ENCODE assay signal across 21 cellular contexts in the genomic region with DNA sequence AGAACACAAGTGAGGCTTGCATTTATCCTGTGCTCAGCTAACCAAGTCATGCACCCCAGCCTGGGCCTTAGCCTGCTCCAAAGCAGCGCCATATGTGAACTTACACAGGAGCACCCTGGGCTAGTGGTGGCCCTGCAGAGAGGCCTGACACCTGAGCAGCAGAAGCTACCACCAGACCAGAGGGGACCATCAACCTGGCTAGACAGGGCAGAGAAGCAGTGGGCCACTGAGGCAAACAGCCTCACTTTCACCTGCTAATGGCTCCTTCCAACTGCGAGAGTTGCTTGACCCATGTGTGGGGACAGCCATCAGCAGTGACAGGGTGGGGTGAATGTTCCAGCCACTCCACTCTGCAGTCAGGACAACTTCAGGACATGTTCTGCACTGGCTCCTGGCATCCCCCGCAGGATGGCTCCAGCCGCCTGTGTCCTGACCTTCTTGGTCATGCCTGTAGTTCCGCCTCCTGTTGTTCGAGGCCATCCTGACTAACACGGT. TPM values are rescaled to one million over a fixed set of nuclear protein-coding genes. Genes with fewer than 3 reads are reported as not detected.
A peak's percentile ranks its signal among the peaks of the same experiment; 100 is the strongest.
DNase-seq lines count a peak whose midpoint lies in the region; ATAC-seq, FAIRE-seq and TF ChIP-seq lines count a peak whose summit lies in the region.
"Had no signal": no experiment of that assay in that cellular context is flagged by ENCODE, and none has a peak within 500 bp of the region (broad histone marks: within the 10 kb centered on the region; RNA-seq: fewer than 3 reads in every experiment).

No MANE protein-coding gene starts in this region.

- intact Hi-C loops in K562 (cut with micrococcal nuclease) (loop anchor here (10.0 kb wide), 1 partner anchor 315 kb away; no protein-coding TSS in a partner anchor), spleen (cut with DNase I; ENCODE audit: low total_unique reads) (loop anchor here (5.0 kb wide), 1 partner anchor 62 kb away; a partner anchor contains a TSS), aorta (cut with DNase I) (loop anchor here (5.0 kb wide), 1 partner anchor 62 kb away; a partner anchor contains a TSS)

- H3K27ac Mint-ChIP-seq in activated T-cell treated with anti-CD3 and anti-CD28 coated beads, Interleukin-2, amount 50 U/mL, for 24 hours: peak overlapping the region; percentile 33
- no peak overlapping the region for H3K27ac Mint-ChIP-seq in neural crest cell (ENCODE audit: unreplicated experiment)
- H3K27ac Mint-ChIP-seq: CD14-positive monocyte, GM23338 had no signal

- in situ Hi-C loops in K562 (cut with MboI): no loop called here

- H3K4me3 ChIP-seq in K562: no peak overlapping the region
- H3K4me3 ChIP-seq in spleen: no peak overlapping the region
- no peak overlapping the region for H3K4me3 ChIP-seq in aorta (ENCODE audit: low read length in 2 of 2)
- H3K4me3 ChIP-seq: GM23338 had no signal

- peaks cover 22% of the 10 kb centered on the region for H3K79me2 ChIP-seq in K562 (ENCODE audit: control insufficient read depth, insufficient read depth, low read length)

- H3K27me3 Mint-ChIP-seq in activated T-cell treated with anti-CD3 and anti-CD28 coated beads, Interleukin-2, amount 50 U/mL, for 24 hours: no peaks in the 10 kb centered on the region
- no peaks in the 10 kb centered on the region for H3K27me3 Mint-ChIP-seq in activated T-cell treated with anti-CD3 and anti-CD28 coated beads, Interleukin-2, amount 50 U/mL, for 4 hours (ENCODE audit: low read depth)
- no peaks in the 10 kb centered on the region for H3K27me3 Mint-ChIP-seq in neural crest cell (ENCODE audit: low read depth)

- H3K27ac ChIP-seq in K562 (ENCODE audit: extremely low read depth, low read depth, low read length) (no peak overlapping the region), spleen (peak overlapping the region in 2 of 8 donors; percentile 16 to 21), aorta (ENCODE audit: low read depth in 1 of 2, low read length in 2 of 2) (no peak overlapping the region)
- H3K27ac ChIP-seq: 22Rv1, HL-60 had no signal

- ATAC-seq in activated T-cell treated with anti-CD3 and anti-CD28 coated beads, Interleukin-2, amount 50 U/mL, for 4 hours: no peak
- no peak for ATAC-seq in K562
- ATAC-seq in HG02623 (IDR thresholded peaks at IDR 0.05; ENCODE audit: unreplicated experiment): no peak
- ATAC-seq in aorta (ENCODE audit: low FRiP score): no peak
- ATAC-seq in HG03571 (IDR thresholded peaks at IDR 0.05; ENCODE audit: unreplicated experiment): no peak
- ATAC-seq: CD8-positive, alpha-beta T cell; GM23338 had no signal

- no peak for TF ChIP-seq CTCF in K562 (IDR thresholded peaks at IDR 0.05 in 2 of 3, conservative IDR thresholded peaks at IDR 0.05 in 1 of 3; ENCODE audit: insufficient read depth in 2 of 3, low read depth in 1 of 3, low read length in 3 of 3)
- TF ChIP-seq CTCF in neural crest cell (conservative IDR thresholded peaks at IDR 0.05): no peak
- no peak for TF ChIP-seq CTCF in spleen (IDR thresholded peaks at IDR 0.05 in 8 of 11, conservative IDR thresholded peaks at IDR 0.05 in 3 of 11)

- CTCF ChIA-PET in K562 (lab: Yijun Ruan, JAX; ENCODE audit: low intra/inter-chr PET ratio): no interaction called here

- H3K27me3 ChIP-seq in K562 (ENCODE audit: control insufficient read depth in 2 of 2, insufficient read depth in 2 of 2, low read length in 2 of 2) (no peaks in the 10 kb centered on the region), spleen (replicated peaks in 1 of 7) (no peaks in the 10 kb centered on the region), aorta (ENCODE audit: control insufficient read depth in 1 of 2, insufficient read depth in 2 of 2, low read length in 1 of 2) (no peaks in the 10 kb centered on the region)

- H3K9me3 Mint-ChIP-seq in activated T-cell treated with anti-CD3 and anti-CD28 coated beads, Interleukin-2, amount 50 U/mL, for 24 hours: no peaks in the 10 kb centered on the region
- H3K9me3 Mint-ChIP-seq in activated T-cell treated with anti-CD3 and anti-CD28 coated beads, Interleukin-2, amount 50 U/mL, for 4 hours: no peaks in the 10 kb centered on the region
- no peaks in the 10 kb centered on the region for H3K9me3 Mint-ChIP-seq in neural crest cell
- H3K9me3 Mint-ChIP-seq: CD14-positive monocyte; CD8-positive, alpha-beta T cell had no signal

- peaks cover 27% of the 10 kb centered on the region for H3K36me3 ChIP-seq in K562 (ENCODE audit: control insufficient read depth, insufficient read depth, low read length)
- no peaks in the 10 kb centered on the region for H3K36me3 ChIP-seq in spleen
- H3K36me3 ChIP-seq in aorta (ENCODE audit: control insufficient read depth in 1 of 2, insufficient read depth in 2 of 2, low read length in 1 of 2): no peaks in the 10 kb centered on the region

- no peak for TF ChIP-seq EP300 in K562 (IDR thresholded peaks at IDR 0.05; ENCODE audit: low read length)

- no TSS peak for BruUV-seq in K562 (replicated peaks; lab: Mats Ljungman, UMichigan)

- no peak for DNase-seq in activated T-cell treated with anti-CD3 and anti-CD28 coated beads, Interleukin-2, amount 50 U/mL, for 24 hours
- DNase-seq in activated T-cell treated with anti-CD3 and anti-CD28 coated beads, Interleukin-2, amount 50 U/mL, for 4 hours: no peak
- DNase-seq in K562 (ENCODE audit: extremely low read depth in 1 of 4, low spot score in 3 of 4): no peak
- no peak for DNase-seq in neural crest cell (ENCODE audit: low read depth, low spot score)
- DNase-seq in spleen: peak; percentile 73
- no peak for DNase-seq in aorta
- DNase-seq: CD8-positive, alpha-beta T cell; COR-L47; DMS153; DMS79 treated with DMSO at 0.1 percent for 48 hours; EL; H7 had no signal

- WGBS in K562 (ENCODE audit: insufficient coverage, low coverage, missing lambda C conversion rate): 93% methylated on average over 7 of the region's 7 CpGs
- 71 to 98% (median 80%) methylated on average over 5 to 7 of the region's 7 CpGs for WGBS in spleen, 5 donors
- 86 to 93% methylated on average over 7 of the region's 7 CpGs for WGBS in aorta, 2 donors

- H3K4me1 ChIP-seq in K562 (replicated peaks in 1 of 2; ENCODE audit: control insufficient read depth in 2 of 2, insufficient read depth in 2 of 2, low read length in 2 of 2): peaks cover 13 to 30% of the 10 kb centered on the region in 2 experiments
- H3K4me1 ChIP-seq in spleen: peaks cover 10 to 30% (median 17%) of the 10 kb centered on the region in 6 donors
- peaks cover 0 to 4% of the 10 kb centered on the region in 2 donors for H3K4me1 ChIP-seq in aorta (ENCODE audit: control insufficient read depth in 1 of 2, insufficient read depth in 2 of 2, low read length in 2 of 2)

- H3K9ac ChIP-seq in K562 (ENCODE audit: insufficient read depth in 1 of 2, low read depth in 2 of 2, low read length in 2 of 2): peak overlapping the region in 1 of 2 experiments; percentile 3; a peak in 1 of 4 replicates

- H3K9me3 ChIP-seq in K562 (replicated peaks; ENCODE audit: control insufficient read depth, insufficient read depth, low read depth, low read length) (no peaks in the 10 kb centered on the region), spleen (no peaks in the 10 kb centered on the region), aorta (ENCODE audit: control insufficient read depth, low read length) (no peaks in the 10 kb centered on the region)

- no peak overlapping the region for H2AFZ ChIP-seq in K562 (ENCODE audit: low read depth, low read length)
- H2AFZ ChIP-seq: GM23338 had no signal

- TF ChIP-seq RAD21 in K562 (CRISPR knock-in tag; conservative IDR thresholded peaks at IDR 0.05 in 1 of 2, IDR thresholded peaks at IDR 0.05 in 1 of 2): no peak

- TF ChIP-seq POLR2A in K562 (conservative IDR thresholded peaks at IDR 0.05) (no peak), spleen (IDR thresholded peaks at IDR 0.05) (no peak)

- peak; percentile 37 for FAIRE-seq in K562 (lab: Jason Lieb, UNC)
- FAIRE-seq: D721Med, G401.6, GM12891 had no signal

- peaks cover 20% of the 10 kb centered on the region for H3K4me1 Mint-ChIP-seq in activated T-cell treated with anti-CD3 and anti-CD28 coated beads, Interleukin-2, amount 50 U/mL, for 24 hours (ENCODE audit: low read depth)
- H3K4me1 Mint-ChIP-seq in activated T-cell treated with anti-CD3 and anti-CD28 coated beads, Interleukin-2, amount 50 U/mL, for 4 hours (ENCODE audit: low read depth): peaks cover 17% of the 10 kb centered on the region
- H3K4me1 Mint-ChIP-seq in neural crest cell: peaks cover 14% of the 10 kb centered on the region

- no peaks in the 10 kb centered on the region for H4K20me1 ChIP-seq in K562 (replicated peaks; ENCODE audit: control insufficient read depth, insufficient read depth, low read length)

- no peak overlapping the region for H3K4me2 ChIP-seq in K562 (ENCODE audit: insufficient read depth, low read length)
- H3K4me2 ChIP-seq: GM23338 had no signal

- H3K4me3 Mint-ChIP-seq in activated T-cell treated with anti-CD3 and anti-CD28 coated beads, Interleukin-2, amount 50 U/mL, for 24 hours: no peak overlapping the region
- H3K4me3 Mint-ChIP-seq in activated T-cell treated with anti-CD3 and anti-CD28 coated beads, Interleukin-2, amount 50 U/mL, for 4 hours: no peak overlapping the region
- H3K4me3 Mint-ChIP-seq in neural crest cell: peak overlapping the region; percentile 19
- H3K4me3 Mint-ChIP-seq: CD14-positive monocyte; CD8-positive, alpha-beta T cell; GM23338 had no signal

- H3K36me3 Mint-ChIP-seq in activated T-cell treated with anti-CD3 and anti-CD28 coated beads, Interleukin-2, amount 50 U/mL, for 24 hours (ENCODE audit: low read depth): peaks cover 33% of the 10 kb centered on the region
- peaks cover 4% of the 10 kb centered on the region for H3K36me3 Mint-ChIP-seq in activated T-cell treated with anti-CD3 and anti-CD28 coated beads, Interleukin-2, amount 50 U/mL, for 4 hours (ENCODE audit: insufficient read depth)
- no peaks in the 10 kb centered on the region for H3K36me3 Mint-ChIP-seq in neural crest cell (ENCODE audit: low read depth)
- H3K36me3 Mint-ChIP-seq: CD14-positive monocyte had no signal

- peaks cover 2% of the 10 kb centered on the region for H3K9me1 ChIP-seq in K562 (ENCODE audit: control insufficient read depth, insufficient read depth, low read length)

- POLR2A ChIA-PET in K562 (lab: Yijun Ruan, JAX): no interaction called here

RNA-seq across cellular contexts. Expression of a gene that starts 2.9 kb away (rescaled TPM):
- total RNA-seq in activated T-cell treated with anti-CD3 and anti-CD28 coated beads, Interleukin-2, amount 50 U/mL, for 4 hours: 1 to 10 TPM; 3.5 to 5.7 (median 4.1) TPM
- 15.0 and 27.5 TPM in 2 replicates for total RNA-seq in K562 (2011; cell fraction: chromatin; rRNA removed; ENCODE audit: low replicate concordance)
- 20.7 and 23.5 TPM in 2 replicates for total RNA-seq in K562 (2011; cell fraction: nucleolus; rRNA removed)
- total RNA-seq in K562 (2011; cell fraction: nucleoplasm; rRNA removed): 12.6 and 13.9 TPM in 2 replicates
- 9.3 and 13.9 TPM in 2 replicates for total RNA-seq in K562 (2014; rRNA removed)
- total RNA-seq in K562 (2014; rRNA removed; fragmentation: Illumina TruSeq; extraction: Trizol): 7.4 and 9.4 TPM in 2 replicates
- 9.6 and 10.1 TPM in 2 replicates for total RNA-seq in K562 (2015; rRNA removed; fragmentation: Illumina TruSeq; extraction: Trizol)
- total RNA-seq in K562 (2021): 20.5 and 22.6 TPM in 2 replicates
- 6.5 and 11.0 TPM in 2 replicates for polyA plus RNA-seq in K562 (2011; rRNA removed)
- 7.6 and 13.1 TPM in 2 replicates for polyA plus RNA-seq in K562 (2011; cell fraction: cytosol; rRNA removed)
- polyA plus RNA-seq in K562 (2011; cell fraction: nucleus; rRNA removed): 17.5 and 20.0 TPM in 2 replicates
- 23.2 and 31.2 TPM in 2 replicates for polyA plus RNA-seq in K562 (2012)
- 5.9 and 7.2 TPM in 2 replicates for polyA plus RNA-seq in K562 (2014; fragmentation: Illumina TruSeq; extraction: Trizol)
- 10 to 100 TPM; 13.7 to 15.3 TPM for polyA plus RNA-seq in K562 (2014; fragmentation: Nextera tagmentation; extraction: Ambion mirVana)
- 8.5 TPM in 2 replicates for polyA plus RNA-seq in K562 (2014; rRNA removed)
- 2.5 and 4.1 TPM in 2 replicates for polyA minus RNA-seq in K562 (2011; rRNA and poly(A)+ RNA removed)
- polyA minus RNA-seq in K562 (2011; cell fraction: cytosol; rRNA and poly(A)+ RNA removed): 4.9 and 6.0 TPM in 2 replicates
- 10.5 and 13.0 TPM in 2 replicates for polyA minus RNA-seq in K562 (2011; cell fraction: nucleus; rRNA and poly(A)+ RNA removed)
- total RNA-seq in neural crest cell: 6.8 and 8.8 TPM in 2 replicates
- total RNA-seq in spleen: 1 to 10 TPM in 5 of 7 donors, not detected in 2; 1.0 to 2.6 (median 2.0) TPM
- polyA plus RNA-seq in spleen: 1 to 10 TPM; 1.2 to 2.9 (median 2.8) TPM
- 1 to 10 TPM; 2.2 to 3.5 TPM for total RNA-seq in aorta
- 1 to 10 TPM; 5.0 to 6.6 TPM for polyA plus RNA-seq in aorta
